In the genomic region with DNA sequence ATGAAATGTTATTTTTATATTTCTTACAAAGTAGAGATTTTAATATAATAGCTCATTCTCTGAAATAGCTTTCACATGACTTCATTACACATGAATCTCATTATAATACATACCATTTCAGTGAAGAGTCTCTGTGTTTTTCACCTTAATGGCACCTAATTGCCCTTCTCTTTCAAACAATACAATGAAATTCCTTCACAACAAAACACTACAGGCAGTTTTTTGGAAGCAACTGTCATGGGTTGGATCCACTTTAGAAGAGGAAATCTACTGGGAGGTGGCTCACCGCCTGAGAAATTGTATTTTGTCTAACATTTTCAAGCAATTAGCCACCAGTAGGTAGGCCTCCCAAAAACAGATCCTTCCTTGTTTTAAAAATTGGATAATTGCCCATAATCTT, we compare ENCODE assay signal across 26 cellular contexts. TPM values are rescaled to one million over a fixed set of nuclear protein-coding genes. Genes with fewer than 3 reads are reported as not detected.
"Had no signal": no experiment of that assay in that cellular context is flagged by ENCODE, and none has a peak within 500 bp of the region (broad histone marks: within the 10 kb centered on the region; RNA-seq: fewer than 3 reads in every experiment).

No MANE protein-coding gene starts in this region.

- H3K9me3 ChIP-seq: body of pancreas, gastrocnemius medialis, right lobe of liver had no signal

- H3K27me3 ChIP-seq: body of pancreas, gastrocnemius medialis, right lobe of liver, stomach, suprapubic skin, tibial nerve had no signal

- ATAC-seq: activated CD4-positive, alpha-beta T cell treated with anti-CD3 and anti-CD28 coated beads for 36 hours; body of pancreas; esophagus mucosa; gastrocnemius medialis; left ventricle myocardium superior; natural killer cell; right lobe of liver; stimulated activated memory B cell treated with anti-CD40 and anti-IgM and Interleukin-4, amounts not matched to agents 10 μg/mL and 1 μg/mL and 100 μg/mL, for 72 hours had no signal

- H3K36me3 ChIP-seq: gastrocnemius medialis, right lobe of liver, stomach, suprapubic skin, tibial nerve had no signal

- H3K4me3 Mint-ChIP-seq: activated B cell treated with CpG ODN at 0.5 μM for 24 hours; activated CD4-positive, alpha-beta T cell treated with anti-CD3 and anti-CD28 coated beads for 36 hours; activated naive CD8-positive, alpha-beta T cell treated with anti-CD3 and anti-CD28 coated beads, Interleukin-2, amount 10 ng/mL, durations not matched to agents 7 days and 5 days; natural killer cell; stimulated activated memory B cell treated with anti-CD40 and anti-IgM and Interleukin-4, amounts not matched to agents 10 μg/mL and 1 μg/mL and 100 μg/mL, for 72 hours had no signal

- H3K36me3 Mint-ChIP-seq: activated naive CD8-positive, alpha-beta T cell treated with anti-CD3 and anti-CD28 coated beads, Interleukin-2, amount 10 ng/mL, durations not matched to agents 7 days and 5 days; natural killer cell; stimulated activated memory B cell treated with anti-CD40 and anti-IgM and Interleukin-4, amounts not matched to agents 10 μg/mL and 1 μg/mL and 100 μg/mL, for 72 hours had no signal

- H3K4me1 ChIP-seq: body of pancreas, gastrocnemius medialis, right lobe of liver, stomach, suprapubic skin had no signal

- DNase-seq: activated B cell treated with CpG ODN at 0.5 μM for 24 hours; activated CD4-positive, alpha-beta T cell treated with anti-CD3 and anti-CD28 coated beads for 36 hours; activated CD4-positive, alpha-beta T cell treated with anti-CD3 and anti-CD28 coated beads, Interleukin-2, amount 50 U/mL, for 4 hours; activated CD8-positive, alpha-beta memory T cell treated with anti-CD3 and anti-CD28 coated beads for 24 hours; activated CD8-positive, alpha-beta memory T cell treated with anti-CD3 and anti-CD28 coated beads, Interleukin-2, amount 50 U/mL, for 48 hours; activated naive CD4-positive, alpha-beta T cell treated with Interleukin-2 at 50 U/mL for 16 hours; activated naive CD8-positive, alpha-beta T cell treated with anti-CD3 and anti-CD28 coated beads, Interleukin-2, amount 10 ng/mL, durations not matched to agents 7 days and 5 days; activated T-cell treated with anti-CD3 and anti-CD28 coated beads, Interleukin-2, amount 50 U/mL, for 48 hours; amniotic stem cell; body of pancreas; effector CD4-positive, alpha-beta T cell; gastrocnemius medialis; head of caudate nucleus; left ventricle myocardium superior; mammary epithelial cell; midbrain; natural killer cell; right lobe of liver; stimulated activated CD4-positive, alpha-beta T cell treated with anti-CD3 and anti-CD28 coated beads, Interleukin-2, amount 100 ng/mL, for 24 hours; stomach; T-helper 1 cell had no signal

- H3K27ac ChIP-seq: body of pancreas, gastrocnemius medialis, right lobe of liver, skin epidermis, stomach, suprapubic skin, tibial nerve had no signal

- H3K4me3 ChIP-seq: body of pancreas, gastrocnemius medialis, right lobe of liver, skin epidermis, stomach, suprapubic skin, tibial nerve had no signal

- H3K27me3 Mint-ChIP-seq: stimulated activated memory B cell treated with anti-CD40 and anti-IgM and Interleukin-4, amounts not matched to agents 10 μg/mL and 1 μg/mL and 100 μg/mL, for 72 hours had no signal

- H3K4me1 Mint-ChIP-seq: activated B cell treated with CpG ODN at 0.5 μM for 24 hours; activated naive CD8-positive, alpha-beta T cell treated with anti-CD3 and anti-CD28 coated beads, Interleukin-2, amount 10 ng/mL, durations not matched to agents 7 days and 5 days; natural killer cell; stimulated activated memory B cell treated with anti-CD40 and anti-IgM and Interleukin-4, amounts not matched to agents 10 μg/mL and 1 μg/mL and 100 μg/mL, for 72 hours had no signal

- H3K27ac Mint-ChIP-seq: activated B cell treated with CpG ODN at 0.5 μM for 24 hours; activated CD4-positive, alpha-beta T cell treated with anti-CD3 and anti-CD28 coated beads for 36 hours; activated naive CD8-positive, alpha-beta T cell treated with anti-CD3 and anti-CD28 coated beads, Interleukin-2, amount 10 ng/mL, durations not matched to agents 7 days and 5 days; natural killer cell; stimulated activated memory B cell treated with anti-CD40 and anti-IgM and Interleukin-4, amounts not matched to agents 10 μg/mL and 1 μg/mL and 100 μg/mL, for 72 hours had no signal

RNA-seq across cellular contexts. Expression of a gene that starts 40.3 kb away (rescaled TPM):
- total RNA-seq: activated B cell treated with CpG ODN at 0.5 μM for 24 hours, mammary epithelial cell had no signal
- polyA plus RNA-seq: mammary epithelial cell had no signal
